In genomic region chr11:63766501-63767270, GRCh38 we compare ENCODE assay signal across 9 cellular contexts. TPM values are rescaled to one million over a fixed set of nuclear protein-coding genes. Genes with fewer than 3 reads are reported as not detected.
DNase-seq lines count a peak whose midpoint lies in the region; ATAC-seq lines count a peak whose summit lies in the region.
"Had no signal": no experiment of that assay in that cellular context is flagged by ENCODE, and none has a peak within 500 bp of the region (broad histone marks: within the 10 kb centered on the region; RNA-seq: fewer than 3 reads in every experiment).

No MANE protein-coding gene starts in this region.

- no peaks in the 10 kb centered on the region for H3K9me3 Mint-ChIP-seq in activated CD4-positive, alpha-beta T cell treated with anti-CD3 and anti-CD28 coated beads for 36 hours (ENCODE audit: low read depth)
- no peaks in the 10 kb centered on the region for H3K9me3 Mint-ChIP-seq in activated naive CD8-positive, alpha-beta T cell treated with anti-CD3 and anti-CD28 coated beads for 36 hours
- no peaks in the 10 kb centered on the region for H3K9me3 Mint-ChIP-seq in immature natural killer cell

- peak overlapping the region; percentile 77 for H3K27ac ChIP-seq in subcutaneous abdominal adipose tissue (ENCODE audit: low read depth, low read length)
- H3K27ac ChIP-seq: C4-2B had no signal

- CTCF ChIA-PET in activated CD4-positive, alpha-beta T cell treated with anti-CD3 and anti-CD28 coated beads for 36 hours (lab: Charles Lee), result interaction anchor here (0.6 to 2.0 kb wide), 6 partner anchors 10 to 850 kb away, joined by 3 to 5 read pairs (median 3); no protein-coding TSS in a partner anchor

- no peaks in the 10 kb centered on the region for H3K9me3 ChIP-seq in subcutaneous abdominal adipose tissue (ENCODE audit: control insufficient read depth in 5 of 5, low read length in 5 of 5)

- peaks cover 3 to 68% (median 58%) of the 10 kb centered on the region in 5 donors for H3K4me1 ChIP-seq in subcutaneous abdominal adipose tissue (ENCODE audit: control insufficient read depth in 5 of 5, insufficient read depth in 5 of 5, low read length in 5 of 5)

- no peak for DNase-seq in activated CD4-positive, alpha-beta T cell treated with anti-CD3 and anti-CD28 coated beads for 36 hours
- no peak for DNase-seq in activated CD4-positive, alpha-beta T cell treated with anti-CD3 and anti-CD28 coated beads for 1 hour
- DNase-seq in activated naive CD8-positive, alpha-beta T cell treated with anti-CD3 and anti-CD28 coated beads for 36 hours, result no peak
- no peak for DNase-seq in immature natural killer cell
- no peak for DNase-seq in pons (ENCODE audit: low spot score)
- DNase-seq in kidney tubule cell (ENCODE audit: low spot score), result no peak

- peaks cover 0 to 5% (median 3%) of the 10 kb centered on the region in 5 donors for H3K36me3 ChIP-seq in subcutaneous abdominal adipose tissue (ENCODE audit: control insufficient read depth in 5 of 5, insufficient read depth in 5 of 5, low read length in 5 of 5)

- no peaks in the 10 kb centered on the region for H3K36me3 Mint-ChIP-seq in activated CD4-positive, alpha-beta T cell treated with anti-CD3 and anti-CD28 coated beads for 36 hours (ENCODE audit: low read depth)
- no peaks in the 10 kb centered on the region for H3K36me3 Mint-ChIP-seq in activated naive CD8-positive, alpha-beta T cell treated with anti-CD3 and anti-CD28 coated beads for 36 hours
- no peaks in the 10 kb centered on the region for H3K36me3 Mint-ChIP-seq in immature natural killer cell

- no peak overlapping the region for H3K27ac Mint-ChIP-seq in activated CD4-positive, alpha-beta T cell treated with anti-CD3 and anti-CD28 coated beads for 36 hours
- no peak overlapping the region for H3K27ac Mint-ChIP-seq in activated naive CD8-positive, alpha-beta T cell treated with anti-CD3 and anti-CD28 coated beads for 36 hours
- H3K27ac Mint-ChIP-seq in immature natural killer cell, result peak overlapping the region in 2 of 6 donors; percentile 7 to 78

- peak overlapping the region; percentile 96 for H3K4me3 Mint-ChIP-seq in activated CD4-positive, alpha-beta T cell treated with anti-CD3 and anti-CD28 coated beads for 36 hours
- H3K4me3 Mint-ChIP-seq in activated naive CD8-positive, alpha-beta T cell treated with anti-CD3 and anti-CD28 coated beads for 36 hours, result peak overlapping the region; percentile 89
- peak overlapping the region; percentile 89 to 99 (median 95) for H3K4me3 Mint-ChIP-seq in immature natural killer cell

- intact Hi-C loops in activated CD4-positive, alpha-beta T cell treated with anti-CD3 and anti-CD28 coated beads for 36 hours (cut with DNase I, micrococcal nuclease), result loop anchor here (5.0 kb wide), 4 partner anchors 176 to 1786 kb away; partner anchors contain the start of genes CATSPERZ (in 1 of the 2) and MACROD1 (in 1 of the 2)

- peaks cover 13% of the 10 kb centered on the region for H3K27me3 Mint-ChIP-seq in activated CD4-positive, alpha-beta T cell treated with anti-CD3 and anti-CD28 coated beads for 36 hours
- peaks cover 13% of the 10 kb centered on the region for H3K27me3 Mint-ChIP-seq in activated naive CD8-positive, alpha-beta T cell treated with anti-CD3 and anti-CD28 coated beads for 36 hours
- peaks cover 2 to 9% (median 5%) of the 10 kb centered on the region in 3 donors for H3K27me3 Mint-ChIP-seq in immature natural killer cell (ENCODE audit: low read depth in 3 of 3)

- H3K27me3 ChIP-seq in subcutaneous abdominal adipose tissue (ENCODE audit: control insufficient read depth in 5 of 5, insufficient read depth in 4 of 5, low read length in 5 of 5), result no peaks in the 10 kb centered on the region

- peaks cover 6% of the 10 kb centered on the region for H3K4me1 Mint-ChIP-seq in activated CD4-positive, alpha-beta T cell treated with anti-CD3 and anti-CD28 coated beads for 36 hours
- H3K4me1 Mint-ChIP-seq in activated naive CD8-positive, alpha-beta T cell treated with anti-CD3 and anti-CD28 coated beads for 36 hours, result peaks cover 22% of the 10 kb centered on the region
- peaks cover 7 to 16% of the 10 kb centered on the region in 2 donors for H3K4me1 Mint-ChIP-seq in immature natural killer cell

- POLR2A ChIA-PET in activated CD4-positive, alpha-beta T cell treated with anti-CD3 and anti-CD28 coated beads for 36 hours (lab: Charles Lee), result interaction anchor here (1.2 kb wide), 1 partner anchor 218 kb away, joined by 3 read pairs; no protein-coding TSS in a partner anchor

- peak overlapping the region in 1 of 5 donors; percentile 47 for H3K9ac ChIP-seq in subcutaneous abdominal adipose tissue (ENCODE audit: low read length in 5 of 5)

- ATAC-seq in activated CD4-positive, alpha-beta T cell treated with anti-CD3 and anti-CD28 coated beads for 36 hours, result no peak
- no peak for ATAC-seq in GM18498 (IDR thresholded peaks at IDR 0.05; ENCODE audit: unreplicated experiment)

- peak overlapping the region in 4 of 5 donors; percentile 79 to 82 (median 81) for H3K4me3 ChIP-seq in subcutaneous abdominal adipose tissue (ENCODE audit: low read depth in 1 of 5, low read length in 5 of 5)

RNA-seq across cellular contexts. Expression of gene ZFTA, which starts 1.9 kb away (rescaled TPM):
- 1 to 10 TPM; 1.5 to 1.7 TPM for total RNA-seq in activated CD4-positive, alpha-beta T cell treated with anti-CD3 and anti-CD28 coated beads for 36 hours
- 1 to 10 TPM; 4.7 to 6.2 TPM for total RNA-seq in activated naive CD8-positive, alpha-beta T cell treated with anti-CD3 and anti-CD28 coated beads for 36 hours
- under 1 TPM in 2 of 3 donors, not detected in 1; 0.11 to 0.12 TPM for polyA plus RNA-seq in immature natural killer cell

RNA-seq across cellular contexts. Expression of gene SPINDOC, which starts 46.6 kb away (rescaled TPM):
- total RNA-seq in activated CD4-positive, alpha-beta T cell treated with anti-CD3 and anti-CD28 coated beads for 36 hours, result 10 to 100 TPM; 25.7 to 26.2 TPM
- 10 to 100 TPM; 29.3 to 29.5 TPM for total RNA-seq in activated naive CD8-positive, alpha-beta T cell treated with anti-CD3 and anti-CD28 coated beads for 36 hours
- polyA plus RNA-seq in immature natural killer cell, result 1 to 10 TPM in 2 of 3 donors, under 1 TPM in 1; 0.36 to 2.3 (median 1.2) TPM
